In the genomic region with DNA sequence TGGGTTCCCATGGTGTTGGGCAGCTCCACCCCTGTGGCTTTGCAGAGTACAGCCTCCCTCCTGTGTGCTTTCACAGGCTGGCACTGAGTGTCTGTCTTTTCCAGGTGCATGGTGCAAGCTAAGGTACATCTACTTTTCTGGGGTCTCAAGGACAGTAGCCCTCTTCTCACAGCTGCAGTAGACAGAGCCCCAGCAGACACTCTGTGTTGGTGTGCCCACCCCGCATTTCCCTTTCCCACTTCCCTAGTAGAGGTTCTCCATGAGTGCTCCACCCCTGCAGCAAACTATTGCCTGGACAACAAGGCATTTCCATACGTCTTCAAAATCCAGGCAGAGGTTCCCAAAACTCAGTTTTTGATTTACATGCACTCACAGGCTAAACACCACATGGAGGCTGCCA, we compare ENCODE assay signal across 26 cellular contexts.
"Had no signal": no experiment of that assay in that cellular context is flagged by ENCODE, and none has a peak within 500 bp of the region (broad histone marks: within the 10 kb centered on the region; RNA-seq: fewer than 3 reads in every experiment).

No MANE protein-coding gene starts in this region.

- ATAC-seq: stimulated activated effector memory CD8-positive, alpha-beta T cell treated with anti-CD3 and anti-CD28 coated beads, Interleukin-12 subunit alpha, Interleukin-12 subunit beta, amount 100 ng/mL, for 72 hours; stimulated activated memory B cell treated with anti-CD40 and anti-IgM and Interleukin-4, amounts not matched to agents 10 μg/mL and 1 μg/mL and 100 μg/mL, for 72 hours; stimulated activated naive B cell treated with anti-CD40 and anti-IgM and Interleukin-4, amounts not matched to agents 10 μg/mL and 1 μg/mL and 100 μg/mL, for 72 hours; stimulated activated naive CD8-positive, alpha-beta T cell treated with anti-CD3 and anti-CD28 coated beads, Interleukin-15, amount 100 ng/mL, for 72 hours; stimulated activated naive CD8-positive, alpha-beta T cell treated with anti-CD3 and anti-CD28 coated beads, Interleukin-15, Interleukin-2, amounts not matched to agents 100 U/mL and 50 U/mL, for 24 hours; upper lobe of right lung had no signal

- H3K9me3 ChIP-seq: stomach, suprapubic skin, testis, thoracic aorta, thyroid gland, tibial artery, tibial nerve, transverse colon, upper lobe of left lung, upper lobe of right lung, uterus, vagina had no signal

- H3K36me3 ChIP-seq: stomach, suprapubic skin, thoracic aorta, thyroid gland, tibial artery, tibial nerve, transverse colon, upper lobe of left lung, upper lobe of right lung, uterus, vagina had no signal

- H3K4me1 ChIP-seq: stomach, suprapubic skin, testis, thyroid gland, tibial artery, tibial nerve, transverse colon, upper lobe of left lung, upper lobe of right lung, uterus, vagina had no signal

- H3K4me3 ChIP-seq: stomach, suprapubic skin, testis, thoracic aorta, thyroid gland, tibial artery, tibial nerve, transverse colon, upper lobe of left lung, upper lobe of right lung, uterus, vagina had no signal

- H3K27ac ChIP-seq: stomach, suprapubic skin, testis, thoracic aorta, thyroid gland, tibial artery, tibial nerve, transverse colon, upper lobe of left lung, upper lobe of right lung, uterus, vagina had no signal

- DNase-seq: stimulated activated CD4-positive, alpha-beta T cell treated with anti-CD3 and anti-CD28 coated beads, Interleukin-2, amount 100 ng/mL, for 48 hours; stimulated activated CD4-positive, alpha-beta T cell treated with anti-CD3 and anti-CD28 coated beads, Interleukin-4, amount 100 ng/mL, for 1 hour; stimulated activated CD4-positive, alpha-beta T cell treated with anti-CD3 and anti-CD28 coated beads, Interleukin-4, amount 100 ng/mL, for 24 hours; stimulated activated CD4-positive, alpha-beta T cell treated with anti-CD3 and anti-CD28 coated beads, Interleukin-4, amount 100 ng/mL, for 4 hours; stimulated activated CD8-positive, alpha-beta memory T cell treated with anti-CD3 and anti-CD28 coated beads, Interleukin-4, amount 100 ng/mL, for 48 hours; stimulated activated naive B cell treated with anti-CD40 and anti-IgM and Interleukin-4, amounts not matched to agents 10 μg/mL and 1 μg/mL and 100 μg/mL, for 72 hours; stimulated activated naive CD4-positive, alpha-beta T cell; stimulated activated naive CD4-positive, alpha-beta T cell treated with Interleukin-2 at 50 U/mL for 16 hours; stimulated activated naive CD8-positive, alpha-beta T cell treated with anti-CD3 and anti-CD28 coated beads, Interleukin-15, amount 100 ng/mL, for 72 hours; stimulated activated naive CD8-positive, alpha-beta T cell treated with anti-CD3 and anti-CD28 coated beads, Interleukin-15, Interleukin-2, amounts not matched to agents 100 U/mL and 50 U/mL, for 24 hours; stomach; substantia nigra; testis; thyroid gland; tibial artery; transverse colon; trophoblast cell; upper lobe of left lung; upper lobe of right lung; uterus had no signal

- H3K27me3 ChIP-seq: stomach, suprapubic skin, testis, thyroid gland, tibial artery, tibial nerve, transverse colon, upper lobe of left lung, upper lobe of right lung, uterus, vagina had no signal
